Comparison of ENCODE assay signal across 10 cellular contexts in genomic region chr3:41673643-41674042, GRCh38.
DNase-seq lines count a peak whose midpoint lies in the region; ATAC-seq and TF ChIP-seq lines count a peak whose summit lies in the region.
"Had no signal": no experiment of that assay in that cellular context is flagged by ENCODE, and none has a peak within 500 bp of the region (broad histone marks: within the 10 kb centered on the region; RNA-seq: fewer than 3 reads in every experiment).

No MANE protein-coding gene starts in this region.

- H3K27me3 ChIP-seq in IMR-90 (ENCODE audit: control insufficient read depth, insufficient read depth, low read length) (no peaks in the 10 kb centered on the region), breast epithelium (no peaks in the 10 kb centered on the region)

- H3K27ac ChIP-seq in IMR-90 (ENCODE audit: insufficient read depth, low read length) (no peak overlapping the region), breast epithelium (no peak overlapping the region)

- TF ChIP-seq POLR2A in IMR-90 (IDR thresholded peaks at IDR 0.05; ENCODE audit: low read depth, low read length) (no peak), breast epithelium (IDR thresholded peaks at IDR 0.05) (no peak)

- no peak overlapping the region for H3K4ac ChIP-seq in IMR-90 (ENCODE audit: low read depth, low read length)

- H3K4me1 ChIP-seq in IMR-90 (ENCODE audit: control insufficient read depth, insufficient read depth, low read length) (peaks cover 2% of the 10 kb centered on the region; the same call in 1 of the 2 replicates), breast epithelium (no peaks in the 10 kb centered on the region)

- no peak for TF ChIP-seq RAD21 in IMR-90 (IDR thresholded peaks at IDR 0.05; ENCODE audit: low read length)

- H2AK9ac ChIP-seq in IMR-90 (replicated peaks; ENCODE audit: low read depth, low read length, poor library complexity) = no peak overlapping the region

- H2BK5ac ChIP-seq in IMR-90 (ENCODE audit: low read depth, low read length, poor library complexity, severe bottlenecking) = no peak overlapping the region

- H4K91ac ChIP-seq in IMR-90 (ENCODE audit: insufficient read depth, low read depth, low read length) = no peak overlapping the region

- H3K4me3 Mint-ChIP-seq in stimulated activated memory B cell treated with anti-CD40 and anti-IgM and Interleukin-4, amounts not matched to agents 10 μg/mL and 1 μg/mL and 100 μg/mL, for 72 hours = no peak overlapping the region
- H3K4me3 Mint-ChIP-seq: CD4-positive, CD25-positive, alpha-beta regulatory T cell had no signal

- no peak overlapping the region for H3K9ac ChIP-seq in IMR-90 (ENCODE audit: low read depth, low read length)

- TF ChIP-seq CTCF in AG10803 (conservative IDR thresholded peaks at IDR 0.05; ENCODE audit: low read length) = no peak
- TF ChIP-seq CTCF in IMR-90 (conservative IDR thresholded peaks at IDR 0.05; ENCODE audit: low read depth, low read length) = no peak
- no peak for TF ChIP-seq CTCF in astrocyte of the spinal cord (IDR thresholded peaks at IDR 0.05; ENCODE audit: low read depth, low read length)
- no peak for TF ChIP-seq CTCF in breast epithelium (IDR thresholded peaks at IDR 0.05)

- H2AK5ac ChIP-seq in IMR-90 (ENCODE audit: low read depth, low read length) = no peak overlapping the region

- no peaks in the 10 kb centered on the region for H3K9me3 ChIP-seq in IMR-90 (ENCODE audit: control insufficient read depth, insufficient read depth, low read length)
- H3K9me3 ChIP-seq in breast epithelium = peaks cover 0 to 8% of the 10 kb centered on the region in 2 donors

- H4K5ac ChIP-seq in IMR-90 (ENCODE audit: low read depth, low read length) = no peak overlapping the region

- no peak overlapping the region for H4K8ac ChIP-seq in IMR-90 (ENCODE audit: low read depth in 2 of 2, low read length in 2 of 2)

- H3K27ac Mint-ChIP-seq in stimulated activated memory B cell treated with anti-CD40 and anti-IgM and Interleukin-4, amounts not matched to agents 10 μg/mL and 1 μg/mL and 100 μg/mL, for 72 hours = no peak overlapping the region
- H3K27ac Mint-ChIP-seq: CD4-positive, CD25-positive, alpha-beta regulatory T cell had no signal

- H2BK15ac ChIP-seq in IMR-90 (ENCODE audit: low read depth, low read length) = no peak overlapping the region

- H3K36me3 ChIP-seq in IMR-90 (ENCODE audit: control insufficient read depth, insufficient read depth, low read length) = no peaks in the 10 kb centered on the region
- H3K36me3 ChIP-seq in breast epithelium = no peaks in the 10 kb centered on the region

- no TSS peak for BruUV-seq in IMR-90 (replicated peaks; lab: Mats Ljungman, UMichigan)

- H3K14ac ChIP-seq in IMR-90 (replicated peaks; ENCODE audit: low read depth, low read length) = no peak overlapping the region

- dilution Hi-C loops in IMR-90 (cut with HindIII; ENCODE audit: low sequenced_read_pairs, unreplicated experiment) = no loop called here

- no peak overlapping the region for H2BK120ac ChIP-seq in IMR-90 (ENCODE audit: low read depth, low read length)

- WGBS in IMR-90 (ENCODE audit: extremely low coverage in 2 of 2, insufficient read length in 1 of 2), 2 experiments = no CpG with 5 or more reads among the region's 2 CpGs

- H3K9me3 Mint-ChIP-seq in stimulated activated memory B cell treated with anti-CD40 and anti-IgM and Interleukin-4, amounts not matched to agents 10 μg/mL and 1 μg/mL and 100 μg/mL, for 72 hours = peaks cover 14% of the 10 kb centered on the region

- H3K23ac ChIP-seq in IMR-90 (ENCODE audit: low read depth, low read length) = no peak overlapping the region

- POLR2A ChIA-PET in IMR-90 (lab: Charles Lee; ENCODE audit: unreplicated experiment) = no interaction called here

- H3K79me1 ChIP-seq in IMR-90 (ENCODE audit: low read depth in 1 of 2, low read length in 2 of 2) = no peaks in the 10 kb centered on the region

- DNase-seq in AG10803 (ENCODE audit: low read depth) = peak; percentile 58
- peak; percentile 75 for DNase-seq in IMR-90
- DNase-seq in astrocyte of the spinal cord (ENCODE audit: low read depth, low spot score) = peak; percentile 58
- DNase-seq in glomerular visceral epithelial cell (ENCODE audit: extremely low spot score) = peak; percentile 24
- DNase-seq in breast epithelium (ENCODE audit: low spot score in 2 of 2) = no peak
- DNase-seq: CD4-positive, CD25-positive, alpha-beta regulatory T cell; NCI-H146 had no signal

- H3K18ac ChIP-seq in IMR-90 (ENCODE audit: low read depth, low read length) = no peak overlapping the region

- no peaks in the 10 kb centered on the region for H3K27me3 Mint-ChIP-seq in stimulated activated memory B cell treated with anti-CD40 and anti-IgM and Interleukin-4, amounts not matched to agents 10 μg/mL and 1 μg/mL and 100 μg/mL, for 72 hours
- H3K27me3 Mint-ChIP-seq: CD4-positive, CD25-positive, alpha-beta regulatory T cell had no signal

- H3K36me3 Mint-ChIP-seq in stimulated activated memory B cell treated with anti-CD40 and anti-IgM and Interleukin-4, amounts not matched to agents 10 μg/mL and 1 μg/mL and 100 μg/mL, for 72 hours = peaks cover 40% of the 10 kb centered on the region

- no peak overlapping the region for H2AFZ ChIP-seq in IMR-90 (replicated peaks; ENCODE audit: low read length, poor library complexity)

- H3K56ac ChIP-seq in IMR-90 (ENCODE audit: extremely low read depth, insufficient read depth, low read length) = no peak overlapping the region

- intact Hi-C loops in IMR-90 (cut with micrococcal nuclease) (no loop called here), breast epithelium (cut with DNase I; ENCODE audit: low total_unique reads) (no loop called here)

- CTCF ChIA-PET in IMR-90 (lab: Yijun Ruan, JAX) = no interaction called here

- no peak overlapping the region for H2BK20ac ChIP-seq in IMR-90 (ENCODE audit: low read depth, low read length)

- ATAC-seq in IMR-90 (ENCODE audit: low read depth) (peak; percentile 89), HG02623 (IDR thresholded peaks at IDR 0.05; ENCODE audit: unreplicated experiment) (no peak), HG03280 (IDR thresholded peaks at IDR 0.05; ENCODE audit: unreplicated experiment) (no peak)
- ATAC-seq in stimulated activated memory B cell treated with anti-CD40 and anti-IgM and Interleukin-4, amounts not matched to agents 10 μg/mL and 1 μg/mL and 100 μg/mL, for 72 hours = no peak

- in situ Hi-C loops in IMR-90 (cut with MboI; ENCODE audit: low sequenced_read_pairs) (no loop called here), astrocyte of the spinal cord (cut with HindIII; ENCODE audit: low sequenced_read_pairs) (no loop called here)

- H3K4me1 Mint-ChIP-seq in stimulated activated memory B cell treated with anti-CD40 and anti-IgM and Interleukin-4, amounts not matched to agents 10 μg/mL and 1 μg/mL and 100 μg/mL, for 72 hours = no peaks in the 10 kb centered on the region
- H3K4me1 Mint-ChIP-seq: CD4-positive, CD25-positive, alpha-beta regulatory T cell had no signal

- no peak overlapping the region for H3K4me3 ChIP-seq in AG10803 (ENCODE audit: low read length)
- no peak overlapping the region for H3K4me3 ChIP-seq in IMR-90 (ENCODE audit: insufficient read depth, low read depth, low read length)
- no peak overlapping the region for H3K4me3 ChIP-seq in astrocyte of the spinal cord (ENCODE audit: low read depth, low read length)
- H3K4me3 ChIP-seq in breast epithelium = no peak overlapping the region

- no peaks in the 10 kb centered on the region for H4K20me1 ChIP-seq in IMR-90 (ENCODE audit: insufficient read depth, low read length)

- H3K4me2 ChIP-seq in IMR-90 (ENCODE audit: low read depth, low read length) = no peak overlapping the region

- H3K9me1 ChIP-seq in IMR-90 (ENCODE audit: insufficient read depth, low read length) = 0 out of 2 replicates have a peak, but pooled peaks cover 2% of the 10 kb centered on the region

TF ChIP-seq in IMR-90, 13 proteins besides CTCF, POLR2A, EP300 and RAD21:
- TF ChIP-seq ELK1 (IDR thresholded peaks at IDR 0.05; ENCODE audit: borderline replicate concordance, low read depth, low read length) = no peak
- peak; percentile 75 for TF ChIP-seq CEBPB (IDR thresholded peaks at IDR 0.05; ENCODE audit: low read depth, low read length)
- no peak for TF ChIP-seq MAFK (IDR thresholded peaks at IDR 0.05; ENCODE audit: low read depth, low read length)
- no peak for TF ChIP-seq SMC3 (IDR thresholded peaks at IDR 0.05; ENCODE audit: low read depth, low read length)
- TF ChIP-seq RCOR1 (IDR thresholded peaks at IDR 0.05; ENCODE audit: insufficient replicate concordance, low read length) = no peak
- no peak for TF ChIP-seq RFX5 (IDR thresholded peaks at IDR 0.05; ENCODE audit: low read depth, low read length)
- TF ChIP-seq CHD1 (IDR thresholded peaks at IDR 0.05; ENCODE audit: low read depth, low read length) = no peak

Comparison
In these comparisons a context has a peak if more than half of its experiments do, and no peak if none do; other contexts are left out.
1. DNase-seq: peak in AG10803 (single experiment), IMR-90 (single experiment), astrocyte of the spinal cord (single experiment) and glomerular visceral epithelial cell (single experiment); none in breast epithelium (0 of 2).